ENCODE assay signal across 1 cellular context in genomic region chrX:39755152-39756032, GRCh38.
TF ChIP-seq lines count a peak whose summit lies in the region.

No MANE protein-coding gene starts in this region.

TF ChIP-seq in A549, 52 proteins besides CTCF, POLR2A, EP300 and RAD21 (continued from another document):
- no peak for TF ChIP-seq NR3C1 (IDR thresholded peaks at IDR 0.05)
- TF ChIP-seq POLR2AphosphoS2 (conservative IDR thresholded peaks at IDR 0.05; ENCODE audit: low read length) = no peak
- 0 out of 2 replicates have a peak, but pooled peaks have one; percentile 12 for TF ChIP-seq USF2 (IDR thresholded peaks at IDR 0.05)
- TF ChIP-seq JUN (IDR thresholded peaks at IDR 0.05) = peak; percentile 64 to 71
- TF ChIP-seq PBX3 (IDR thresholded peaks at IDR 0.05) = peak; percentile 80; the same call in 1 of the 2 replicates
- no peak for TF ChIP-seq MAFK (IDR thresholded peaks at IDR 0.05; ENCODE audit: partially characterized antibody)
- TF ChIP-seq FOXS1 (CRISPR knock-in tag; IDR thresholded peaks at IDR 0.05) = no peak
- TF ChIP-seq, protein P1, sequence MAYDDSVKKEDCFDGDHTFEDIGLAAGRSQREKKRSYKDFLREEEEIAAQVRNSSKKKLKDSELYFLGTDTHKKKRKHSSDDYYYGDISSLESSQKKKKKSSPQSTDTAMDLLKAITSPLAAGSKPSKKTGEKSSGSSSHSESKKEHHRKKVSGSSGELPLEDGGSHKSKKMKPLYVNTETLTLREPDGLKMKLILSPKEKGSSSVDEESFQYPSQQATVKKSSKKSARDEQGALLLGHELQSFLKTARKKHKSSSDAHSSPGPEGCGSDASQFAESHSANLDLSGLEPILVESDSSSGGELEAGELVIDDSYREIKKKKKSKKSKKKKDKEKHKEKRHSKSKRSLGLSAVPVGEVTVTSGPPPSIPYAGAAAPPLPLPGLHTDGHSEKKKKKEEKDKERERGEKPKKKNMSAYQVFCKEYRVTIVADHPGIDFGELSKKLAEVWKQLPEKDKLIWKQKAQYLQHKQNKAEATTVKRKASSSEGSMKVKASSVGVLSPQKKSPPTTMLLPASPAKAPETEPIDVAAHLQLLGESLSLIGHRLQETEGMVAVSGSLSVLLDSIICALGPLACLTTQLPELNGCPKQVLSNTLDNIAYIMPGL (CRISPR knock-in tag; IDR thresholded peaks at IDR 0.05; ENCODE audit: borderline replicate concordance) = no peak
- TF ChIP-seq HOXB13 (CRISPR knock-in tag; IDR thresholded peaks at IDR 0.05; ENCODE audit: low read depth) = peak; percentile 45; the same call in 1 of the 2 replicates
- TF ChIP-seq NPAS2 (CRISPR knock-in tag; IDR thresholded peaks at IDR 0.05; ENCODE audit: borderline replicate concordance) = 0 out of 2 replicates have a peak, but pooled peaks have one; percentile 25
- TF ChIP-seq PHF8 (IDR thresholded peaks at IDR 0.05; ENCODE audit: borderline replicate concordance, low read depth) = no peak
- TF ChIP-seq BHLHE40 (IDR thresholded peaks at IDR 0.05; ENCODE audit: low read depth, low read length) = no peak
- peak; percentile 73 for TF ChIP-seq MAX (IDR thresholded peaks at IDR 0.05)
- TF ChIP-seq MAZ (IDR thresholded peaks at IDR 0.05; ENCODE audit: borderline replicate concordance, low read depth, low read length) = no peak
- no peak for TF ChIP-seq HES2 (IDR thresholded peaks at IDR 0.05)
- TF ChIP-seq TFCP2L1 (CRISPR knock-in tag; IDR thresholded peaks at IDR 0.05) = no peak
